Comparison of ENCODE assay signal across 22 cellular contexts in the genomic region with DNA sequence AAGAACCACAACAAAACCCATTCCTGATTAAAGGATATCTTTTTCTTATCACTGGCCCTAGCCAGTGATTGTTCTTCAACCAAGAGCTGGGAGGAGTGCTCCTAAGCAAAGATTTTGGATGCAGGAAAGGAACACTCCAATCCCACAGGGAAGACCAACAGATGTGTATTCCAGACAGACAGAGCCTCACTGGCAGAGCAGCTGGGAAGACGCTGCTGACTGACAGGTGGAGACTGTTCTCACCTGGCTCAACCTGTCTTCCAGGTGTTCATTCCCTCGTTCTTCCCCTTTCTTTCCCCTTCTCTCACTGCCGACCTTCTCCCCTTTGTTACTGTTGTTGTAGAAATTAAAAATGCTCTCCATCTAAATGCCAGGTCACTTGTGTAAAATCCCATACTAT.
"Had no signal": no experiment of that assay in that cellular context is flagged by ENCODE, and none has a peak within 500 bp of the region (broad histone marks: within the 10 kb centered on the region; RNA-seq: fewer than 3 reads in every experiment).

No MANE protein-coding gene starts in this region.

- H3K9me3 ChIP-seq: pancreas, right lobe of liver, transverse colon, vagina had no signal

- ATAC-seq: foreskin keratinocyte; gastroesophageal sphincter; heart left ventricle; left ventricle myocardium superior; lower lobe of right lung; natural killer cell; pancreas; right lobe of liver; stimulated activated naive B cell treated with anti-CD40 and anti-IgM and Interleukin-4, amounts not matched to agents 10 μg/mL and 1 μg/mL and 100 μg/mL, for 72 hours had no signal

- H3K27me3 ChIP-seq: esophagus muscularis mucosa, foreskin keratinocyte, gastroesophageal sphincter, heart left ventricle, pancreas, right lobe of liver, transverse colon, vagina had no signal

- H3K4me3 ChIP-seq: coronary artery, esophagus muscularis mucosa, gastroesophageal sphincter, heart left ventricle, lower lobe of right lung, pancreas, right lobe of liver, transverse colon, vagina had no signal

- H3K36me3 ChIP-seq: esophagus muscularis mucosa, gastroesophageal sphincter, heart left ventricle, lower lobe of right lung, pancreas, right lobe of liver, transverse colon, vagina had no signal

- H3K27ac ChIP-seq: coronary artery, esophagus muscularis mucosa, foreskin keratinocyte, gastroesophageal sphincter, heart left ventricle, lower lobe of right lung, pancreas, right lobe of liver, transverse colon, vagina had no signal

- H3K27ac Mint-ChIP-seq: natural killer cell; stimulated activated naive B cell treated with anti-CD40 and anti-IgM and Interleukin-4, amounts not matched to agents 10 μg/mL and 1 μg/mL and 100 μg/mL, for 72 hours; stimulated activated naive CD8-positive, alpha-beta T cell treated with anti-CD3 and anti-CD28 coated beads, Interleukin-15, Interleukin-2, amounts not matched to agents 100 ng/mL and 50 ng/mL, for 24 hours had no signal

- H3K4me3 Mint-ChIP-seq: natural killer cell; stimulated activated naive B cell treated with anti-CD40 and anti-IgM and Interleukin-4, amounts not matched to agents 10 μg/mL and 1 μg/mL and 100 μg/mL, for 72 hours; stimulated activated naive CD8-positive, alpha-beta T cell treated with anti-CD3 and anti-CD28 coated beads, Interleukin-15, Interleukin-2, amounts not matched to agents 100 ng/mL and 50 ng/mL, for 24 hours had no signal

- H3K4me1 ChIP-seq: esophagus muscularis mucosa, foreskin keratinocyte, gastroesophageal sphincter, heart left ventricle, lower lobe of right lung, pancreas, right lobe of liver, transverse colon, vagina had no signal

- H3K36me3 Mint-ChIP-seq: stimulated activated naive B cell treated with anti-CD40 and anti-IgM and Interleukin-4, amounts not matched to agents 10 μg/mL and 1 μg/mL and 100 μg/mL, for 72 hours had no signal

- H3K27me3 Mint-ChIP-seq: stimulated activated naive B cell treated with anti-CD40 and anti-IgM and Interleukin-4, amounts not matched to agents 10 μg/mL and 1 μg/mL and 100 μg/mL, for 72 hours; stimulated activated naive CD8-positive, alpha-beta T cell treated with anti-CD3 and anti-CD28 coated beads, Interleukin-15, Interleukin-2, amounts not matched to agents 100 ng/mL and 50 ng/mL, for 24 hours had no signal

- DNase-seq: dermis blood vessel endothelial cell; effector memory CD4-positive, alpha-beta T cell; foreskin keratinocyte; heart left ventricle; hippocampal formation; left ventricle myocardium superior; lower lobe of right lung; natural killer cell; occipital lobe; pancreas; retina; right lobe of liver; small intestine; stimulated activated CD4-positive, alpha-beta T cell treated with anti-CD3 and anti-CD28 coated beads, Interleukin-15, amount 100 ng/mL, for 24 hours; stimulated activated CD4-positive, alpha-beta T cell treated with anti-CD3 and anti-CD28 coated beads, Interleukin-2, amount 100 ng/mL, for 48 hours; stimulated activated naive B cell treated with anti-CD40 and anti-IgM and Interleukin-4, amounts not matched to agents 10 μg/mL and 1 μg/mL and 100 μg/mL, for 72 hours; transverse colon had no signal

- H3K4me1 Mint-ChIP-seq: natural killer cell; stimulated activated naive B cell treated with anti-CD40 and anti-IgM and Interleukin-4, amounts not matched to agents 10 μg/mL and 1 μg/mL and 100 μg/mL, for 72 hours had no signal
